1 cellular context compared by ENCODE assay signal in the genomic region with DNA sequence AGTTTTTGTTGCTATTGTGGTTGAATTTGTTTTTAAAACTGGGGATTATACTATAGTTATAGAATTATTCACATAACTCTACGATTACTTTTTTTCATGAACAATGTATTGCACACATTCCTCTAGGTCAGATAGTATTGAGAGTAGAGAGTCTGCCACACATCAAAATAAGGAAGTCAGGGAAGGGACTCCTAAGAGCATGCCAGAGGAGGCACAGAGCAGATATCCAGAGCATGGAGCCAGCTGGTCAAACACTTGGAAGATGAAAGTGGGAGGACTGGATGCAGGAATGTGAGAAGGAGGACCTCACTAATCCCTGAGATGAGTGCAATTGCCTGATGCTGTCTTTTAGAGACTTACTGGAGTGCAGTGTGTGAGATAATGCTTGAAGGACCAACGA.
TF ChIP-seq lines count a peak whose summit lies in the region.

No MANE protein-coding gene starts in this region.

TF ChIP-seq in K562, 482 proteins besides CTCF, POLR2A, EP300 and RAD21:
- TF ChIP-seq MTF1 (CRISPR knock-in tag; IDR thresholded peaks at IDR 0.05; ENCODE audit: borderline replicate concordance) (no peak), SPI1 (IDR thresholded peaks at IDR 0.05; ENCODE audit: borderline replicate concordance, low read depth, low read length) (peak; percentile 70; the same call in 1 of the 2 replicates)
